15 cellular contexts compared by ENCODE assay signal in the genomic region with DNA sequence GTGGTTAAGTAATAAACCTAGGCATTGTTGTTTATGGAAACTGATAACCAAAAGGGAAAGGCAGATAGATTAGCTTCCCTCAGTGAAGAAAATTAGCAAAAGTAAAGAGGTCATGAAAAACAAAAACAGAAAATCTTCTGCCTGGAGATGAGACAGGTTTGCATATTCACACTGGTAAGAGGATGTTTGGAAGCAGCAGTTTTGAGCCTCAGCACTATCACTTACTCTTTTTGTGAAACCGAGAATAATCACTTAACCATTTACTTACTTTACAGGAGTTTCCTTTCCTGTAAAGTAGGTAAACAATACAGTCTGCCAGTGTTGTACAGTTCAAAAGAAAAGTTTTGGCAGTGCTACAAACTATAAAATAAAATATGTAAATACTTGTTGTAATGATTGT.
DNase-seq lines count a peak whose midpoint lies in the region; ATAC-seq, FAIRE-seq and TF ChIP-seq lines count a peak whose summit lies in the region.
"Had no signal": no experiment of that assay in that cellular context is flagged by ENCODE, and none has a peak within 500 bp of the region (broad histone marks: within the 10 kb centered on the region; RNA-seq: fewer than 3 reads in every experiment).

No MANE protein-coding gene starts in this region.

- H3K27ac Mint-ChIP-seq in activated naive CD4-positive, alpha-beta T cell treated with anti-CD3 and anti-CD28 coated beads, Interleukin-2, amount 10 ng/mL, durations not matched to agents 7 days and 5 days: peak overlapping the region; percentile 53
- H3K27ac Mint-ChIP-seq: activated CD8-positive, alpha-beta T cell treated with anti-CD3 and anti-CD28 coated beads, Interleukin-2, amount 10 ng/mL, durations not matched to agents 7 days and 5 days had no signal

- DNase-seq in activated naive CD4-positive, alpha-beta T cell treated with anti-CD3 and anti-CD28 coated beads, Interleukin-2, amount 10 ng/mL, durations not matched to agents 7 days and 5 days: no peak
- no peak for DNase-seq in activated naive CD4-positive, alpha-beta T cell treated with anti-CD3 and anti-CD28 coated beads, Interleukin-2, amount 50 U/mL, for 16 hours
- no peak for DNase-seq in D721Med (ENCODE audit: insufficient read length, low spot score)
- no peak for DNase-seq in OCI-M1 (lab: John Stamatoyannopoulos, UW)
- DNase-seq in kidney tubule cell (ENCODE audit: low spot score): no peak
- DNase-seq in NCI-H69 (lab: John Stamatoyannopoulos, UW): no peak
- DNase-seq: activated CD8-positive, alpha-beta T cell treated with anti-CD3 and anti-CD28 coated beads, Interleukin-2, amount 10 ng/mL, durations not matched to agents 7 days and 5 days; DMS79; dorsolateral prefrontal cortex; Karpas-422; NCI-H345 had no signal

- H3K4me3 Mint-ChIP-seq in activated naive CD4-positive, alpha-beta T cell treated with anti-CD3 and anti-CD28 coated beads, Interleukin-2, amount 10 ng/mL, durations not matched to agents 7 days and 5 days: no peak overlapping the region
- H3K4me3 Mint-ChIP-seq: activated CD8-positive, alpha-beta T cell treated with anti-CD3 and anti-CD28 coated beads, Interleukin-2, amount 10 ng/mL, durations not matched to agents 7 days and 5 days had no signal

- peaks cover 18% of the 10 kb centered on the region for H3K9me3 Mint-ChIP-seq in activated naive CD4-positive, alpha-beta T cell treated with anti-CD3 and anti-CD28 coated beads, Interleukin-2, amount 10 ng/mL, durations not matched to agents 7 days and 5 days

- peaks cover 18% of the 10 kb centered on the region for H3K36me3 Mint-ChIP-seq in activated naive CD4-positive, alpha-beta T cell treated with anti-CD3 and anti-CD28 coated beads, Interleukin-2, amount 10 ng/mL, durations not matched to agents 7 days and 5 days

- CTCF ChIA-PET in activated naive CD4-positive, alpha-beta T cell treated with anti-CD3 and anti-CD28 coated beads, Interleukin-2, amount 10 ng/mL, durations not matched to agents 7 days and 5 days (lab: Charles Lee): no interaction called here

- no peak for FAIRE-seq in D721Med (lab: Jason Lieb, UNC)
- FAIRE-seq: H1 had no signal

- peaks cover 31% of the 10 kb centered on the region for H3K4me1 Mint-ChIP-seq in activated naive CD4-positive, alpha-beta T cell treated with anti-CD3 and anti-CD28 coated beads, Interleukin-2, amount 10 ng/mL, durations not matched to agents 7 days and 5 days

- peak; percentile 98 for ATAC-seq in GM21786 (IDR thresholded peaks at IDR 0.05; ENCODE audit: unreplicated experiment)
- peak; percentile 99 for ATAC-seq in HG03139 (IDR thresholded peaks at IDR 0.05; ENCODE audit: unreplicated experiment)
- ATAC-seq: A549; activated CD8-positive, alpha-beta T cell treated with anti-CD3 and anti-CD28 coated beads, Interleukin-2, amount 10 ng/mL, durations not matched to agents 7 days and 5 days had no signal

- TF ChIP-seq CTCF in D721Med (IDR thresholded peaks at IDR 0.05; ENCODE audit: insufficient read depth, missing control alignments): no peak

- H3K27me3 Mint-ChIP-seq in activated naive CD4-positive, alpha-beta T cell treated with anti-CD3 and anti-CD28 coated beads, Interleukin-2, amount 10 ng/mL, durations not matched to agents 7 days and 5 days: no peaks in the 10 kb centered on the region
